Comparison of ENCODE assay signal across 1 cellular context in genomic region chr3:111859974-111860859, GRCh38.
TF ChIP-seq lines count a peak whose summit lies in the region.

No MANE protein-coding gene starts in this region.

TF ChIP-seq in HepG2, 621 proteins besides CTCF, POLR2A, EP300 and RAD21 (continued from another document and continues in another):
- TF ChIP-seq BCLAF1 (IDR thresholded peaks at IDR 0.05) (no peak), TIGD3 (CRISPR knock-in tag; IDR thresholded peaks at IDR 0.05; ENCODE audit: borderline replicate concordance) (no peak), ELK4 (CRISPR knock-in tag; IDR thresholded peaks at IDR 0.05; ENCODE audit: borderline replicate concordance) (no peak), ZMAT3 (CRISPR knock-in tag; conservative IDR thresholded peaks at IDR 0.05) (no peak), ZNF382 (CRISPR knock-in tag; IDR thresholded peaks at IDR 0.05; ENCODE audit: borderline replicate concordance) (no peak), SNAI1 (CRISPR knock-in tag; IDR thresholded peaks at IDR 0.05; ENCODE audit: borderline replicate concordance) (0 out of 2 replicates have a peak, but pooled peaks have one; percentile 72), ZNF513 (CRISPR knock-in tag; conservative IDR thresholded peaks at IDR 0.05) (no peak), ZNF280B (CRISPR knock-in tag; IDR thresholded peaks at IDR 0.05; ENCODE audit: borderline replicate concordance) (no peak), ZFP90 (CRISPR knock-in tag; IDR thresholded peaks at IDR 0.05; ENCODE audit: borderline replicate concordance) (no peak), THAP8 (CRISPR knock-in tag; IDR thresholded peaks at IDR 0.05; ENCODE audit: borderline replicate concordance) (no peak), ELF1 (CRISPR knock-in tag; IDR thresholded peaks at IDR 0.05) (peak; percentile 34), NR2F6 (IDR thresholded peaks at IDR 0.05) (peak; percentile 77), NR2F6 (CRISPR knock-in tag; IDR thresholded peaks at IDR 0.05) (peak; percentile 56), TCF7L2 (IDR thresholded peaks at IDR 0.05; ENCODE audit: low read depth, low read length) (no peak), BCL6 (CRISPR knock-in tag; IDR thresholded peaks at IDR 0.05) (peak; percentile 32; the same call in 1 of the 2 replicates), ZNF350 (CRISPR knock-in tag; IDR thresholded peaks at IDR 0.05; ENCODE audit: borderline replicate concordance, low read depth) (no peak), SP2 (CRISPR knock-in tag; IDR thresholded peaks at IDR 0.05) (no peak), SKI (IDR thresholded peaks at IDR 0.05; ENCODE audit: partially characterized antibody) (no peak), ZFX (CRISPR knock-in tag; IDR thresholded peaks at IDR 0.05; ENCODE audit: low read depth) (no peak), ZNF605 (CRISPR knock-in tag; IDR thresholded peaks at IDR 0.05) (0 out of 2 replicates have a peak, but pooled peaks have one; percentile 44), ATF7-NPFF (CRISPR knock-in tag; IDR thresholded peaks at IDR 0.05; ENCODE audit: low read depth) (0 out of 2 replicates have a peak, but pooled peaks have one; percentile 32), ZNF281 (CRISPR knock-in tag; IDR thresholded peaks at IDR 0.05; ENCODE audit: borderline replicate concordance) (no peak), PRDM4 (CRISPR knock-in tag; IDR thresholded peaks at IDR 0.05; ENCODE audit: borderline replicate concordance) (no peak), ZBTB44 (CRISPR knock-in tag; IDR thresholded peaks at IDR 0.05) (no peak), HINFP (CRISPR knock-in tag; IDR thresholded peaks at IDR 0.05; ENCODE audit: low read depth) (no peak), PBX2 (CRISPR knock-in tag; IDR thresholded peaks at IDR 0.05) (no peak), PITX1 (CRISPR knock-in tag; IDR thresholded peaks at IDR 0.05) (peak; percentile 20; the same call in 1 of the 2 replicates), ATF2 (CRISPR knock-in tag; IDR thresholded peaks at IDR 0.05) (no peak; the same call in 1 of the 2 replicates), ZSCAN25 (CRISPR knock-in tag; IDR thresholded peaks at IDR 0.05) (no peak)
